Comparison of ENCODE assay signal across 18 cellular contexts in genomic region chr14:24251880-24252288, GRCh38. TPM values are rescaled to one million over a fixed set of nuclear protein-coding genes. Genes with fewer than 3 reads are reported as not detected.
DNase-seq lines count a peak whose midpoint lies in the region; ATAC-seq and TF ChIP-seq lines count a peak whose summit lies in the region.
"Had no signal": no experiment of that assay in that cellular context is flagged by ENCODE, and none has a peak within 500 bp of the region (broad histone marks: within the 10 kb centered on the region; RNA-seq: fewer than 3 reads in every experiment).

No MANE protein-coding gene starts in this region.

- WGBS in trophoblast cell (ENCODE audit: extremely low coverage, insufficient coverage, insufficient read length), result no CpG with 5 or more reads among the region's 1 CpG

- H3K9ac ChIP-seq in trophoblast cell (ENCODE audit: low read length), result no peak overlapping the region

- DNase-seq in G401 (ENCODE audit: low spot score), result peak; percentile 44
- DNase-seq in RPMI7951 (ENCODE audit: low read depth), result peak; percentile 49
- peak; percentile 39 for DNase-seq in epithelial cell of esophagus (ENCODE audit: low read depth)
- peak in 1 of 2 donors; percentile 18 for DNase-seq in trophoblast cell
- DNase-seq in NCI-H82 treated with DMSO at 0.1 percent for 48 hours (lab: John Stamatoyannopoulos, UW; ENCODE audit: unreplicated experiment), result no peak
- no peak for DNase-seq in NCI-H2107 (lab: John Stamatoyannopoulos, UW)
- DNase-seq: activated CD8-positive, alpha-beta T cell treated with anti-CD3 and anti-CD28 coated beads, Interleukin-2, amount 10 ng/mL, durations not matched to agents 7 days and 5 days; activated effector memory CD4-positive, alpha-beta T cell treated with Interleukin-2 at 50 U/mL for 16 hours; CD8-positive, alpha-beta T cell; GDM1; hypothalamus; Kasumi-1; left ventricle myocardium inferior; NCI-H187 treated with DMSO at 0.1 percent for 48 hours; NCI-H748 treated with DMSO at 0.1 percent for 48 hours; SHP77 had no signal

- no peak for TF ChIP-seq CTCF in epithelial cell of esophagus (IDR thresholded peaks at IDR 0.05; ENCODE audit: insufficient read depth, low read depth, low read length, missing control alignments)

- H3K4me1 ChIP-seq in trophoblast cell (ENCODE audit: control insufficient read depth in 1 of 2, insufficient read depth in 2 of 2, low read length in 2 of 2), result peaks cover 3 to 4% of the 10 kb centered on the region in 2 experiments
- H3K4me1 ChIP-seq: left ventricle myocardium inferior had no signal

- H4K91ac ChIP-seq in trophoblast cell (ENCODE audit: low read depth, low read length), result peak overlapping the region; percentile 53

- H3K4me3 ChIP-seq in epithelial cell of esophagus (ENCODE audit: low read length) (no peak overlapping the region), trophoblast cell (ENCODE audit: low read depth, low read length) (no peak overlapping the region)
- H3K4me3 ChIP-seq: left ventricle myocardium inferior had no signal

- no peak overlapping the region for H3K4me2 ChIP-seq in trophoblast cell (ENCODE audit: low read length)

- no peak overlapping the region for H2BK5ac ChIP-seq in trophoblast cell (ENCODE audit: low read depth, low read length, poor library complexity)

- peaks cover 3% of the 10 kb centered on the region for H3K79me1 ChIP-seq in trophoblast cell (ENCODE audit: low read length)

- H3K79me2 ChIP-seq in trophoblast cell (ENCODE audit: control insufficient read depth, insufficient read depth, low read length, poor library complexity), result no peaks in the 10 kb centered on the region

- H3K4ac ChIP-seq in trophoblast cell (ENCODE audit: low read depth, low read length), result no peak overlapping the region

- no peak overlapping the region for H3K23ac ChIP-seq in trophoblast cell (ENCODE audit: low read length)

- peaks cover 1% of the 10 kb centered on the region for H3K9me3 ChIP-seq in trophoblast cell (ENCODE audit: insufficient read depth, low read depth, low read length)
- H3K9me3 ChIP-seq: left ventricle myocardium inferior had no signal

- H2BK120ac ChIP-seq in trophoblast cell (ENCODE audit: insufficient read depth, low read length, poor library complexity), result no peak overlapping the region

- H2BK12ac ChIP-seq in trophoblast cell (ENCODE audit: low read length), result no peak overlapping the region

- H3K14ac ChIP-seq in trophoblast cell (ENCODE audit: low read length), result no peak overlapping the region

- H3K27ac ChIP-seq in trophoblast cell (ENCODE audit: low read depth, low read length), result peak overlapping the region; percentile 1
- H3K27ac ChIP-seq: left ventricle myocardium inferior had no signal

- no peak overlapping the region for H2AFZ ChIP-seq in trophoblast cell (ENCODE audit: insufficient read depth, low read length, poor library complexity)

- peaks cover 53 to 61% of the 10 kb centered on the region in 2 experiments for H3K36me3 ChIP-seq in trophoblast cell (ENCODE audit: control insufficient read depth in 1 of 2, insufficient read depth in 2 of 2, low read length in 2 of 2)

- no peak for ATAC-seq in GM21825 (IDR thresholded peaks at IDR 0.05; ENCODE audit: unreplicated experiment)
- ATAC-seq: activated CD8-positive, alpha-beta T cell treated with anti-CD3 and anti-CD28 coated beads, Interleukin-2, amount 10 ng/mL, durations not matched to agents 7 days and 5 days; CD8-positive, alpha-beta T cell; natural killer cell treated with Interleukin-12 subunit alpha and Interleukin-12 subunit beta and Interleukin-15 and Interleukin-18, amount 100 ng/mL, for 72 hours had no signal

- H3K27me3 ChIP-seq in trophoblast cell (ENCODE audit: insufficient read depth, low read length), result no peaks in the 10 kb centered on the region

- no peak overlapping the region for H4K12ac ChIP-seq in trophoblast cell (ENCODE audit: low read depth, low read length)

- no peak overlapping the region for H4K8ac ChIP-seq in trophoblast cell (ENCODE audit: low read depth, low read length)

- no peak overlapping the region for H3K18ac ChIP-seq in trophoblast cell (ENCODE audit: low read length)

- H2AK5ac ChIP-seq in trophoblast cell (ENCODE audit: low read length), result no peak overlapping the region

- in situ Hi-C loops in G401 (cut with HindIII; ENCODE audit: low sequenced_read_pairs), result no loop called here

RNA-seq across cellular contexts. Expression of gene TINF2, which starts 9.5 kb away (rescaled TPM):
- total RNA-seq in G401 (2014; rRNA removed; shearing (Covaris generic)), result 38.1 and 63.0 TPM in 2 replicates
- 39.5 and 42.9 TPM in 2 replicates for total RNA-seq in RPMI7951 (2014; rRNA removed; shearing (Covaris generic))
- polyA plus RNA-seq in trophoblast cell (2013), result 57.3 and 58.6 TPM in 2 replicates

RNA-seq across cellular contexts. Expression of gene TGM1, which starts 11.1 kb away (rescaled TPM):
- 0.10 TPM in 1 of 2 replicates, not detected in the other for total RNA-seq in G401 (2014; rRNA removed; shearing (Covaris generic))
- total RNA-seq in RPMI7951 (2014; rRNA removed; shearing (Covaris generic)), result 0.60 and 0.78 TPM in 2 replicates
- 17.9 and 19.4 TPM in 2 replicates for polyA plus RNA-seq in trophoblast cell (2013)

RNA-seq across cellular contexts. Expression of gene GMPR2, which starts 19.2 kb away (rescaled TPM):
- 116 and 132 TPM in 2 replicates for total RNA-seq in G401 (2014; rRNA removed; shearing (Covaris generic))
- total RNA-seq in RPMI7951 (2014; rRNA removed; shearing (Covaris generic)), result 51.2 and 52.9 TPM in 2 replicates
- polyA plus RNA-seq in trophoblast cell (2013), result 46.9 and 47.7 TPM in 2 replicates

RNA-seq across cellular contexts. Expression of gene RABGGTA, which starts 19.5 kb away (rescaled TPM):
- total RNA-seq in G401 (2014; rRNA removed; shearing (Covaris generic)), result 19.0 and 23.6 TPM in 2 replicates
- total RNA-seq in RPMI7951 (2014; rRNA removed; shearing (Covaris generic)), result 15.8 and 20.2 TPM in 2 replicates
- polyA plus RNA-seq in trophoblast cell (2013), result 37.4 and 38.2 TPM in 2 replicates

RNA-seq across cellular contexts. Expression of gene NEDD8, which starts 19.7 kb away (rescaled TPM):
- total RNA-seq in G401 (2014; rRNA removed; shearing (Covaris generic)), result 168 and 186 TPM in 2 replicates
- 306 and 349 TPM in 2 replicates for total RNA-seq in RPMI7951 (2014; rRNA removed; shearing (Covaris generic))
- polyA plus RNA-seq in trophoblast cell (2013), result 290 and 306 TPM in 2 replicates

Comparison
In these comparisons a context has a peak if more than half of its experiments do, and no peak if none do; other contexts are left out.
1. DNase-seq: peak in G401 (single experiment), RPMI7951 (single experiment) and epithelial cell of esophagus (single experiment); none in NCI-H82 treated with DMSO at 0.1 percent for 48 hours (single experiment) and NCI-H2107 (single experiment).